In the genomic region with DNA sequence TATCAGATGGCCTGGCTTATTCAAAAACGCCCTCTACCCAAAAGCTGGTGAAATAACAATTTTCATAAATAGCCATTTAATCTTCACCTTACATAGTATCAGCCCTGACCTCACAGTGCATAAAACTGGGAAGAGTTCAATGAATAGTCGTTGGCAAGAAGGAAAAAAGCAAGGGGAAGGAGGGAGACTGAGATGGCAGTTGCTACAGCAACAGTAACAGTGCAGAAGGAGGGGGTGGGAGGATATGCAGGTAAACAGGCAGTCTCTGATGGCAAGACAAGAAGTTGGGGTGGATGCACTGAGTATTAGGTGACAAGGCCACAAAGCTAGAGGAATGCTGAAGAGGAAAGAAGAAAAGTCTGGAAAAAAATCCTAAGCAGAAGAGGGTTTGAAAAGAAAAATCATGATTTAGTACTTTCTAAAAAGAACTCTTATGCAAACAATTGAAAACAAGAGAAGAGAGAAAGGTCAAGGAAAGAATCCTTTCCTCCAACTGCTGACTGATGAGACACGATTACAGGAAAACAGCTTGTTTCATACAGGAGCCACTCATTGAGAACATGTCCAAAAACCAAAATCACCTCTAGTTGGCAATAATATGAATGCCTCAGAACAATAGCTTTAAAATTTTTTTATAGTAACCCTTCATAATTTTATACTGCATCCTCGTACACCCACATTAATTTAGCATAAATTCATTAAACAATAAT, we compare ENCODE assay signal across 16 cellular contexts. TPM values are rescaled to one million over a fixed set of nuclear protein-coding genes. Genes with fewer than 3 reads are reported as not detected.
DNase-seq lines count a peak whose midpoint lies in the region; ATAC-seq and TF ChIP-seq lines count a peak whose summit lies in the region.
"Had no signal": no experiment of that assay in that cellular context is flagged by ENCODE, and none has a peak within 500 bp of the region (broad histone marks: within the 10 kb centered on the region; RNA-seq: fewer than 3 reads in every experiment).

No MANE protein-coding gene starts in this region.

- no peak for ATAC-seq in HG03442 (IDR thresholded peaks at IDR 0.05; ENCODE audit: unreplicated experiment)
- ATAC-seq: mucosa of descending colon had no signal

- H3K79me2 ChIP-seq in ACC112 (ENCODE audit: control insufficient read depth, insufficient read depth, low read length, unreplicated experiment) (no peaks in the 10 kb centered on the region), OCI-LY3 (ENCODE audit: low read length) (no peaks in the 10 kb centered on the region)

- no peak overlapping the region for H3K4me3 ChIP-seq in ACC112 (ENCODE audit: low read depth, low read length)
- H3K4me3 ChIP-seq in OCI-LY3 (ENCODE audit: low read length), result no peak overlapping the region
- H3K4me3 ChIP-seq in fibroblast of pulmonary artery (replicated peaks; ENCODE audit: low read depth, low read length), result no peak overlapping the region
- no peak overlapping the region for H3K4me3 ChIP-seq in CD4-positive, alpha-beta memory T cell (ENCODE audit: low read length in 2 of 2)
- H3K4me3 ChIP-seq: mucosa of descending colon, Peyer's patch had no signal

- TF ChIP-seq CTCF in OCI-LY3 (IDR thresholded peaks at IDR 0.05; ENCODE audit: low read depth, low read length) (peak; percentile 16; the same call in 1 of the 2 replicates), fibroblast of pulmonary artery (IDR thresholded peaks at IDR 0.05; ENCODE audit: low read length, missing control alignments) (no peak), osteocyte (IDR thresholded peaks at IDR 0.05) (no peak)

- H3K27me3 ChIP-seq in ACC112 (ENCODE audit: insufficient read depth, low read length) (no peaks in the 10 kb centered on the region), OCI-LY3 (ENCODE audit: low read depth, low read length) (no peaks in the 10 kb centered on the region)
- H3K27me3 ChIP-seq in CD4-positive, alpha-beta memory T cell (ENCODE audit: insufficient read depth, low read length), result no peaks in the 10 kb centered on the region
- H3K27me3 ChIP-seq: Peyer's patch had no signal

- no peaks in the 10 kb centered on the region for H3K36me3 Mint-ChIP-seq in osteocyte (ENCODE audit: unreplicated experiment)
- H3K36me3 Mint-ChIP-seq in CD4-positive, alpha-beta memory T cell, result peaks cover 27 to 36% of the 10 kb centered on the region in 2 donors

- H3K4me1 Mint-ChIP-seq in osteocyte (ENCODE audit: unreplicated experiment), result peaks cover 66% of the 10 kb centered on the region
- peaks cover 14 to 25% (median 20%) of the 10 kb centered on the region in 4 donors for H3K4me1 Mint-ChIP-seq in CD4-positive, alpha-beta memory T cell

- H4K20me1 ChIP-seq in OCI-LY3 (ENCODE audit: insufficient read depth, low read length), result peaks cover 8% of the 10 kb centered on the region; the same call in 1 of the 2 replicates

- CTCF ChIA-PET in CD4-positive, alpha-beta memory T cell (lab: Charles Lee; ENCODE audit: partially characterized antibody), result interaction anchor here (1.0 to 1.5 kb wide), 4 partner anchors 9 to 184 kb away, joined by 3 to 5 read pairs (median 3); no protein-coding TSS in a partner anchor

- peak overlapping the region; percentile 95 for H3K27ac Mint-ChIP-seq in osteocyte (ENCODE audit: unreplicated experiment)
- peak overlapping the region in 3 of 7 donors; percentile 42 to 76 (median 54) for H3K27ac Mint-ChIP-seq in CD4-positive, alpha-beta memory T cell

- H3K27ac ChIP-seq in ACC112 (ENCODE audit: low read depth, low read length) (peak overlapping the region; percentile 8; the same call in 1 of the 2 replicates), OCI-LY3 (ENCODE audit: low read length) (no peak overlapping the region)
- no peak overlapping the region for H3K27ac ChIP-seq in CD4-positive, alpha-beta memory T cell (ENCODE audit: low read depth, low read length)

- intact Hi-C loops in CD4-positive, alpha-beta memory T cell (cut with micrococcal nuclease), result no loop called here

- no peak overlapping the region for H3K4me3 Mint-ChIP-seq in osteocyte (ENCODE audit: unreplicated experiment)
- H3K4me3 Mint-ChIP-seq in CD4-positive, alpha-beta memory T cell, result no peak overlapping the region

- H3K36me3 ChIP-seq in ACC112 (ENCODE audit: insufficient read depth, low read length), result no peaks in the 10 kb centered on the region
- H3K36me3 ChIP-seq in OCI-LY3 (replicated peaks; ENCODE audit: low read depth, low read length), result peaks cover 7% of the 10 kb centered on the region
- peaks cover 1% of the 10 kb centered on the region for H3K36me3 ChIP-seq in CD4-positive, alpha-beta memory T cell (ENCODE audit: insufficient read depth, low read length)

- DNase-seq in fibroblast of pulmonary artery (ENCODE audit: low read depth), result peak; percentile 48
- no peak for DNase-seq in osteocyte (ENCODE audit: extremely low spot score, unreplicated experiment)
- DNase-seq in CD4-positive, alpha-beta memory T cell, result no peak
- DNase-seq in NCI-H1105 (lab: John Stamatoyannopoulos, UW), result no peak
- no peak for DNase-seq in GM19240 (ENCODE audit: insufficient read length, low spot score)
- DNase-seq: activated gamma-delta T cell treated with Interleukin-2 at 50 U/mL for 16 hours; Calu3; mucosa of descending colon; NCI-H187 treated with DMSO at 0.1 percent for 48 hours; NCI-H748 treated with DMSO at 0.1 percent for 48 hours; Peyer's patch; posterior cingulate gyrus; stimulated activated CD4-positive, alpha-beta T cell treated with anti-CD3 and anti-CD28 coated beads, Interleukin-15, amount 100 ng/mL, for 24 hours had no signal

- H2AFZ ChIP-seq in ACC112 (ENCODE audit: low read length, unreplicated experiment) (no peak overlapping the region), OCI-LY3 (ENCODE audit: low read depth, low read length) (no peak overlapping the region)

- H3K27me3 Mint-ChIP-seq in osteocyte (ENCODE audit: unreplicated experiment), result no peaks in the 10 kb centered on the region
- no peaks in the 10 kb centered on the region for H3K27me3 Mint-ChIP-seq in CD4-positive, alpha-beta memory T cell

- no peaks in the 10 kb centered on the region for H3K9me3 Mint-ChIP-seq in osteocyte (ENCODE audit: unreplicated experiment)
- H3K9me3 Mint-ChIP-seq in CD4-positive, alpha-beta memory T cell, result no peaks in the 10 kb centered on the region

- H3K4me1 ChIP-seq in ACC112 (ENCODE audit: control insufficient read depth, insufficient read depth, low read length, unreplicated experiment), result peaks cover 35% of the 10 kb centered on the region
- H3K4me1 ChIP-seq in OCI-LY3 (ENCODE audit: low read length), result peaks cover 12% of the 10 kb centered on the region
- no peaks in the 10 kb centered on the region for H3K4me1 ChIP-seq in CD4-positive, alpha-beta memory T cell (ENCODE audit: insufficient read depth, low read length)

- no peak overlapping the region for H3K9ac ChIP-seq in OCI-LY3 (ENCODE audit: low read length)

- POLR2A ChIA-PET in CD4-positive, alpha-beta memory T cell (lab: Charles Lee; ENCODE audit: partially characterized antibody), result interaction anchor here (0.5 kb wide), 1 partner anchor 209 kb away, joined by 3 read pairs; no protein-coding TSS in a partner anchor

- no peak overlapping the region for H3K4me2 ChIP-seq in OCI-LY3 (ENCODE audit: low read length)

- no peaks in the 10 kb centered on the region for H3K9me3 ChIP-seq in OCI-LY3 (ENCODE audit: insufficient read depth, low read length)
- H3K9me3 ChIP-seq in CD4-positive, alpha-beta memory T cell (ENCODE audit: control insufficient read depth in 1 of 2, low read length in 2 of 2), result no peaks in the 10 kb centered on the region
- H3K9me3 ChIP-seq: mucosa of descending colon, Peyer's patch had no signal

RNA-seq across cellular contexts. Expression of a gene that starts 56.0 kb away (rescaled TPM):
- total RNA-seq in osteocyte, result 49.5 and 56.1 TPM in 2 replicates
- total RNA-seq in CD4-positive, alpha-beta memory T cell, result 10 to 100 TPM; 69.3 to 75.7 TPM
- 10 to 100 TPM; 54.4 to 73.4 TPM for polyA plus RNA-seq in CD4-positive, alpha-beta memory T cell
